ENCODE assay signal across 2 cellular contexts in genomic region chr22:25969286-25969685, GRCh38.
TF ChIP-seq lines count a peak whose summit lies in the region.

No MANE protein-coding gene starts in this region.

TF ChIP-seq in GM12878, 131 proteins besides CTCF, POLR2A, EP300 and RAD21 (continued from another document):
- TF ChIP-seq ZBTB40 (IDR thresholded peaks at IDR 0.05; ENCODE audit: borderline replicate concordance) = peak; percentile 79

TF ChIP-seq in K562, 482 proteins besides CTCF, POLR2A, EP300 and RAD21 (continued from another document):
- TF ChIP-seq ZBTB40 (IDR thresholded peaks at IDR 0.05) (peak; percentile 82), ZBTB40 (CRISPR knock-in tag; IDR thresholded peaks at IDR 0.05) (no peak)
